Comparison of ENCODE assay signal across 21 cellular contexts in genomic region chr12:59603735-59604134, GRCh38. TPM values are rescaled to one million over a fixed set of nuclear protein-coding genes. Genes with fewer than 3 reads are reported as not detected.
DNase-seq lines count a peak whose midpoint lies in the region; ATAC-seq and TF ChIP-seq lines count a peak whose summit lies in the region.
"Had no signal": no experiment of that assay in that cellular context is flagged by ENCODE, and none has a peak within 500 bp of the region (broad histone marks: within the 10 kb centered on the region; RNA-seq: fewer than 3 reads in every experiment).

No MANE protein-coding gene starts in this region.

- peaks cover 2% of the 10 kb centered on the region for H3K9me3 Mint-ChIP-seq in activated CD8-positive, alpha-beta T cell treated with anti-CD3 and anti-CD28 coated beads for 36 hours
- peaks cover 3% of the 10 kb centered on the region for H3K9me3 Mint-ChIP-seq in activated CD8-positive, alpha-beta T cell treated with anti-CD3 and anti-CD28 coated beads, Interleukin-2, amount 10 ng/mL, durations not matched to agents 7 days and 5 days (ENCODE audit: insufficient read depth)
- H3K9me3 Mint-ChIP-seq in memory B cell: no peaks in the 10 kb centered on the region

- ATAC-seq in activated CD8-positive, alpha-beta T cell treated with anti-CD3 and anti-CD28 coated beads for 36 hours: peak; percentile 79
- no peak for ATAC-seq in activated CD8-positive, alpha-beta T cell treated with anti-CD3 and anti-CD28 coated beads, Interleukin-2, amount 10 ng/mL, durations not matched to agents 7 days and 5 days
- peak; percentile 56 for ATAC-seq in GM18868 (IDR thresholded peaks at IDR 0.05; ENCODE audit: unreplicated experiment)
- peak; percentile 42 for ATAC-seq in memory B cell (ENCODE audit: low read depth)
- ATAC-seq: A549, PC-3 had no signal

- H3K4me2 ChIP-seq in MM.1S (ENCODE audit: low read depth, low read length): no peak overlapping the region
- H3K4me2 ChIP-seq: A549, KMS-11 had no signal

- no peaks in the 10 kb centered on the region for H3K27me3 Mint-ChIP-seq in activated CD8-positive, alpha-beta T cell treated with anti-CD3 and anti-CD28 coated beads for 36 hours
- no peaks in the 10 kb centered on the region for H3K27me3 Mint-ChIP-seq in activated CD8-positive, alpha-beta T cell treated with anti-CD3 and anti-CD28 coated beads, Interleukin-2, amount 10 ng/mL, durations not matched to agents 7 days and 5 days (ENCODE audit: low read depth)
- no peaks in the 10 kb centered on the region for H3K27me3 Mint-ChIP-seq in memory B cell
- H3K27me3 Mint-ChIP-seq: B cell had no signal

- H3K9me2 ChIP-seq in MM.1S (replicated peaks; ENCODE audit: insufficient read depth, low read length): no peaks in the 10 kb centered on the region

- no peak overlapping the region for H3K4me3 ChIP-seq in MM.1S (ENCODE audit: low read length)
- H3K4me3 ChIP-seq: A549 had no signal

- TF ChIP-seq CTCF in activated CD8-positive, alpha-beta T cell treated with anti-CD3 and anti-CD28 coated beads for 36 hours (IDR thresholded peaks at IDR 0.05): no peak
- TF ChIP-seq CTCF in MM.1S (IDR thresholded peaks at IDR 0.05; ENCODE audit: low read length): no peak

- no peaks in the 10 kb centered on the region for H4K20me1 ChIP-seq in MM.1S (ENCODE audit: insufficient read depth, low read length)

- no peaks in the 10 kb centered on the region for H3K79me2 ChIP-seq in MM.1S (ENCODE audit: low read length)

- H3K9ac ChIP-seq in MM.1S (ENCODE audit: low read length): no peak overlapping the region
- H3K9ac ChIP-seq: KMS-11 had no signal

- H3K27ac Mint-ChIP-seq in activated CD8-positive, alpha-beta T cell treated with anti-CD3 and anti-CD28 coated beads for 36 hours: peak overlapping the region; percentile 4
- no peak overlapping the region for H3K27ac Mint-ChIP-seq in activated CD8-positive, alpha-beta T cell treated with anti-CD3 and anti-CD28 coated beads, Interleukin-2, amount 10 ng/mL, durations not matched to agents 7 days and 5 days
- H3K27ac Mint-ChIP-seq in memory B cell: no peak overlapping the region
- H3K27ac Mint-ChIP-seq: B cell had no signal

- no peaks in the 10 kb centered on the region for H3K9me3 ChIP-seq in MM.1S (replicated peaks; ENCODE audit: insufficient read depth, low read length)

- CTCF ChIA-PET in activated CD8-positive, alpha-beta T cell treated with anti-CD3 and anti-CD28 coated beads for 36 hours (lab: Charles Lee): no interaction called here
- CTCF ChIA-PET in activated CD8-positive, alpha-beta T cell treated with anti-CD3 and anti-CD28 coated beads, Interleukin-2, amount 10 ng/mL, durations not matched to agents 7 days and 5 days (lab: Charles Lee): no interaction called here

- no peak for DNase-seq in activated CD8-positive, alpha-beta T cell treated with anti-CD3 and anti-CD28 coated beads for 36 hours
- no peak for DNase-seq in activated CD8-positive, alpha-beta T cell treated with anti-CD3 and anti-CD28 coated beads, Interleukin-2, amount 10 ng/mL, durations not matched to agents 7 days and 5 days
- DNase-seq in OCI-M1 (lab: John Stamatoyannopoulos, UW) (peak; percentile 11), memory B cell (ENCODE audit: low spot score in 2 of 2) (no peak), MM.1S (no peak), H4 (ENCODE audit: low spot score) (no peak)
- DNase-seq: DMS53, GDM1, IMR-90, NCI-H1417 treated with DMSO at 0.1 percent for 48 hours, NCI-H187, NCI-H2107, NCI-H446 treated with DMSO at 0.1 percent for 48 hours, NCI-H526 treated with DMSO at 0.1 percent for 48 hours, PC-3, Right ventricle myocardium superior had no signal

- peaks cover 71% of the 10 kb centered on the region for H3K36me3 Mint-ChIP-seq in activated CD8-positive, alpha-beta T cell treated with anti-CD3 and anti-CD28 coated beads for 36 hours (ENCODE audit: low read depth)
- peaks cover 59% of the 10 kb centered on the region for H3K36me3 Mint-ChIP-seq in activated CD8-positive, alpha-beta T cell treated with anti-CD3 and anti-CD28 coated beads, Interleukin-2, amount 10 ng/mL, durations not matched to agents 7 days and 5 days (ENCODE audit: low read depth)
- H3K36me3 Mint-ChIP-seq in memory B cell: peaks cover 14% of the 10 kb centered on the region

- H3K4me1 ChIP-seq in MM.1S (ENCODE audit: low read length): no peaks in the 10 kb centered on the region
- H3K4me1 ChIP-seq: A549 had no signal

- H3K36me3 ChIP-seq in MM.1S (replicated peaks; ENCODE audit: insufficient read depth, low read length): no peaks in the 10 kb centered on the region

- intact Hi-C loops in activated CD8-positive, alpha-beta T cell treated with anti-CD3 and anti-CD28 coated beads for 36 hours (cut with micrococcal nuclease): no loop called here

- no peaks in the 10 kb centered on the region for H3F3A ChIP-seq in MM.1S (ENCODE audit: insufficient read depth, low read length)

- no peak overlapping the region for H3K4me3 Mint-ChIP-seq in activated CD8-positive, alpha-beta T cell treated with anti-CD3 and anti-CD28 coated beads for 36 hours
- H3K4me3 Mint-ChIP-seq in activated CD8-positive, alpha-beta T cell treated with anti-CD3 and anti-CD28 coated beads, Interleukin-2, amount 10 ng/mL, durations not matched to agents 7 days and 5 days: no peak overlapping the region
- no peak overlapping the region for H3K4me3 Mint-ChIP-seq in memory B cell
- H3K4me3 Mint-ChIP-seq: B cell, CD14-positive monocyte had no signal

- peaks cover 68% of the 10 kb centered on the region for H3K4me1 Mint-ChIP-seq in activated CD8-positive, alpha-beta T cell treated with anti-CD3 and anti-CD28 coated beads for 36 hours (ENCODE audit: low read depth)
- peaks cover 14% of the 10 kb centered on the region for H3K4me1 Mint-ChIP-seq in activated CD8-positive, alpha-beta T cell treated with anti-CD3 and anti-CD28 coated beads, Interleukin-2, amount 10 ng/mL, durations not matched to agents 7 days and 5 days (ENCODE audit: low read depth)
- H3K4me1 Mint-ChIP-seq in memory B cell: peaks cover 24% of the 10 kb centered on the region

- H3K27me3 ChIP-seq in MM.1S (replicated peaks; ENCODE audit: insufficient read depth, low read length): no peaks in the 10 kb centered on the region

- POLR2A ChIA-PET in activated CD8-positive, alpha-beta T cell treated with anti-CD3 and anti-CD28 coated beads for 36 hours (lab: Charles Lee): no interaction called here
- POLR2A ChIA-PET in activated CD8-positive, alpha-beta T cell treated with anti-CD3 and anti-CD28 coated beads, Interleukin-2, amount 10 ng/mL, durations not matched to agents 7 days and 5 days (lab: Charles Lee): no interaction called here

- H2AFZ ChIP-seq in MM.1S (ENCODE audit: low read length): no peak overlapping the region

- no peak overlapping the region for H3K27ac ChIP-seq in MM.1S (ENCODE audit: low read length)
- H3K27ac ChIP-seq: A549, KMS-11 had no signal

RNA-seq across cellular contexts. Expression of gene SLC16A7, which starts 7.9 kb away (rescaled TPM):
- 10 to 100 TPM; 21.0 to 21.4 TPM for total RNA-seq in activated CD8-positive, alpha-beta T cell treated with anti-CD3 and anti-CD28 coated beads for 36 hours
- 10 to 100 TPM; 35.9 to 38.8 TPM for total RNA-seq in activated CD8-positive, alpha-beta T cell treated with anti-CD3 and anti-CD28 coated beads, Interleukin-2, amount 10 ng/mL, durations not matched to agents 7 days and 5 days
- 10.8 and 21.9 TPM in 2 replicates for total RNA-seq in H4 (2014; rRNA removed; shearing (Covaris generic))
